In the genomic region with DNA sequence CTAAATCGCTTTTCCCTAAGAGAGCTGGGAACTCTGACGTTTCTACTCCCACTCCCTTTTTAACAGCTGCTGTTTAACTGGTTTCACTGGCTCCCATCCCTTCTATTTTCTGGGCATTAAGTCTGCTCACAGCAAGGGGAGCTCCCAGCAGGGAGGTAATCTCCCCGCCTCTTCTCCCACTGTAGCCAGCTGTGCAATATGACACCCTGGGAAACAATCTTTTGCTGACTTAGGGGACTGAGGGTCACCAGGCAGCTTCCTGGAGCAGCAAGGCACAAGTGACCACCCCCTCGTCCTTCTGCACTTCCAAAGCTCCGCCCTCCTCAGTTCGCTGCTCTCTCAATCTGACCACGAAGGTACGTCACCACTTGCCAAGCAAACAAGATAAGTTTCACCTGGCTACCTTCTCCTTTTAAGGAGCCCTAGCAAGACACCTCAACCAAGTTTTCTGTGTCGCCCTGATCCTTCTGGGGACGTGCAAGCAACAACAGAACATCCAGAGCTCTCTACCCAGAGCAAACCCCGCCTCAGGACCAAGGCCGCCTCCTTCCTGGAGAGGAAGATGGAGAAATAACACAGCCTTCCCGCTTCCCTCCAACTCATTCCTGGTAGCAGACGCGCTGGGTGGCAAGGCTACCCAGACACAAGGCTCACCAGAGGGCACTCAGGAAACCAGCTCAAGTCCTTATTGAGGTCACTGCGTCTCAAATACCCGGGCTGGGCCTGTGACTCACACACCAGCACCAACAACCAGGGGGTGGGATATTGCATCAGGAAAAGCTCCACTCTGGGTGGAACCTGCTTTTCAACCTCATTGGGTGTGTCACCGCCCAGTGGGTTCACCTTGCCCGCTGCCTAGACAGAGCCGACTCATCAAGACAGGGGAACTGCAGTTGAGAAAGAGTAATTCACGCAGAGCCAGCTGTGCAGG, we compare ENCODE assay signal across 8 cellular contexts.
A peak's percentile ranks its signal among the peaks of the same experiment; 100 is the strongest.
DNase-seq lines count a peak whose midpoint lies in the region; ATAC-seq and TF ChIP-seq lines count a peak whose summit lies in the region.

No MANE protein-coding gene starts in this region.

- peaks cover 11 to 23% of the 10 kb centered on the region in 2 donors for H3K4me1 ChIP-seq in breast epithelium

- H3K36me3 ChIP-seq in breast epithelium, result no peaks in the 10 kb centered on the region

- H3K4me3 ChIP-seq in breast epithelium, result peak overlapping the region in 1 of 3 donors; percentile 6

- ATAC-seq in GM19023 (IDR thresholded peaks at IDR 0.05; ENCODE audit: unreplicated experiment) (peak; percentile 48), GM19328 (IDR thresholded peaks at IDR 0.05; ENCODE audit: unreplicated experiment) (no peak)

- DNase-seq in 8988T (peak; percentile 70), NCI-H1092 treated with DMSO at 0.1 percent for 48 hours (lab: John Stamatoyannopoulos, UW) (peak; percentile 67), T1000 (lab: John Stamatoyannopoulos, UW) (peak; percentile 72), breast epithelium (ENCODE audit: low spot score in 2 of 2) (peak; percentile 75 to 89), iris pigment epithelial cell (ENCODE audit: low read depth) (peak; percentile 97)
- peak; percentile 47 to 67 (median 61) for DNase-seq in stimulated activated CD4-positive, alpha-beta T cell treated with anti-CD3 and anti-CD28 coated beads, Interleukin-12 subunit alpha, Interleukin-12 subunit beta, amount 100 ng/mL, for 48 hours (ENCODE audit: low read depth in 2 of 3, low spot score in 1 of 3)

- no peak for TF ChIP-seq POLR2A in breast epithelium (IDR thresholded peaks at IDR 0.05)

- no peaks in the 10 kb centered on the region for H3K9me3 ChIP-seq in breast epithelium

- peak overlapping the region; percentile 78 to 89 for H3K27ac ChIP-seq in breast epithelium

- intact Hi-C loops in breast epithelium (cut with DNase I; ENCODE audit: low total_unique reads), result no loop called here

- H3K27me3 ChIP-seq in breast epithelium, result no peaks in the 10 kb centered on the region

- TF ChIP-seq CTCF in breast epithelium (IDR thresholded peaks at IDR 0.05), result peak in 1 of 3 donors; percentile 11
